Comparison of ENCODE assay signal across 21 cellular contexts in the genomic region with DNA sequence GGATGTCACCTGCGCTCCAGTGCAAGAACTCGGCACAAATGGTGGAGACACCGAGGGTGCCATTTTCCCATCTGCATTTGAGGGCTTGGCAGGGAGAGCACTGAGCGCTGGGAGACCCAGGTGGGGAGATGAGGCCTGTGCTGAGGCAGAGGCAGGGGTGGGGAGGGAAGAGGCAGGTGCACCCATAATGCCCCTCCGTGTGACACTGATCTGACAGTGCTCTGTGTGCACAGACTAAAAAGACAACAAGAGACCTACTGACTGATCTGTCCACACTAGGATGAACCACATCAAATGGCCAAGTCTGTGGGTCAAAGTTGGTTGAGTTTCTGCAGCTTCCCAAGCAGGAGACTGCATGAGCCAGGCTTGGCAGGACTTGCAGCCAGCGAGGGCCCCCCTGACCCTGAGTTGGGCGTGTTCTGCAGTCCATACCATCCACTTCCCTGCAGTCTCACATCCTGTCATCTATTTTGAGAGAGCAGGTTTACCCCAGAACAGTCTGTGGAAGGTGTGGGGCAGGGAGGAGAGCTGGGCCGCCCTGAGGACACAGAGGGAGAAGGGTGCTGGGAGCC. TPM values are rescaled to one million over a fixed set of nuclear protein-coding genes. Genes with fewer than 3 reads are reported as not detected.
DNase-seq lines count a peak whose midpoint lies in the region; ATAC-seq, FAIRE-seq and TF ChIP-seq lines count a peak whose summit lies in the region.
"Had no signal": no experiment of that assay in that cellular context is flagged by ENCODE, and none has a peak within 500 bp of the region (broad histone marks: within the 10 kb centered on the region; RNA-seq: fewer than 3 reads in every experiment).

No MANE protein-coding gene starts in this region.

- DNase-seq in mammary epithelial cell (no peak), breast epithelium (ENCODE audit: low spot score in 2 of 2) (no peak), RWPE1 (ENCODE audit: low spot score) (no peak), immature natural killer cell (no peak), upper lobe of right lung (no peak), urothelium cell line (ENCODE audit: low spot score) (no peak)
- DNase-seq: activated naive CD8-positive, alpha-beta T cell treated with anti-CD3 and anti-CD28 coated beads, Interleukin-2, amount 50 U/mL, for 24 hours; activated T-cell treated with anti-CD3 and anti-CD28 coated beads, Interleukin-2, amount 50 U/mL, for 24 hours; NCI-H187; NCI-H446 treated with DMSO at 0.1 percent for 48 hours; stimulated activated CD4-positive, alpha-beta T cell treated with anti-CD3 and anti-CD28 coated beads, Interleukin-12 subunit alpha, Interleukin-12 subunit beta, amount 100 ng/mL, for 4 hours; stimulated activated naive CD8-positive, alpha-beta T cell treated with anti-CD3 and anti-CD28 coated beads, Interleukin-15, amount 100 ng/mL, for 72 hours; uterus had no signal

- H2AFZ ChIP-seq in mammary epithelial cell (ENCODE audit: low read depth, low read length) = no peak overlapping the region

- FAIRE-seq in urothelium cell line (lab: Jason Lieb, UNC) = no peak
- FAIRE-seq: G401.6, H54, HTR-8/SVneo, TTC549 had no signal

- H4K20me1 ChIP-seq in mammary epithelial cell (ENCODE audit: insufficient read depth, low read length) = no peaks in the 10 kb centered on the region

- H3K4me2 ChIP-seq in mammary epithelial cell (ENCODE audit: insufficient read depth, low read depth, low read length) = peak overlapping the region; percentile 12

- H3K27ac Mint-ChIP-seq in immature natural killer cell = peak overlapping the region in 4 of 6 donors; percentile 1 to 50 (median 34)
- H3K27ac Mint-ChIP-seq: activated naive CD8-positive, alpha-beta T cell treated with anti-CD3 and anti-CD28 coated beads, Interleukin-2, amount 50 U/mL, for 24 hours; activated T-cell treated with anti-CD3 and anti-CD28 coated beads, Interleukin-2, amount 50 U/mL, for 24 hours had no signal

- CTCF ChIA-PET in mammary epithelial cell (lab: Charles Lee; ENCODE audit: low non-redundant PET) (no interaction called here), RWPE1 (lab: Yijun Ruan, JAX) (interaction anchor here (0.7 kb wide), 1 partner anchor 716 kb away, joined by 3 read pairs; no protein-coding TSS in a partner anchor)

- H3K4me3 ChIP-seq in mammary epithelial cell (replicated peaks in 1 of 3; ENCODE audit: insufficient read depth in 1 of 3, low read depth in 2 of 3, low read length in 3 of 3) = no peak overlapping the region
- no peak overlapping the region for H3K4me3 ChIP-seq in breast epithelium
- no peak overlapping the region for H3K4me3 ChIP-seq in upper lobe of right lung
- H3K4me3 ChIP-seq: prostate gland, uterus had no signal

- ATAC-seq in upper lobe of right lung (no peak), HG03571 (IDR thresholded peaks at IDR 0.05; ENCODE audit: unreplicated experiment) (no peak), HG02623 (IDR thresholded peaks at IDR 0.05; ENCODE audit: unreplicated experiment) (no peak)
- ATAC-seq: activated naive CD8-positive, alpha-beta T cell treated with anti-CD3 and anti-CD28 coated beads, Interleukin-2, amount 50 U/mL, for 24 hours; left lobe of liver; stimulated activated naive CD8-positive, alpha-beta T cell treated with anti-CD3 and anti-CD28 coated beads, Interleukin-15, amount 100 ng/mL, for 72 hours had no signal

- POLR2A ChIA-PET in RWPE1 (lab: Yijun Ruan, JAX; ENCODE audit: low non-redundant PET) = no interaction called here

- H3K9me3 Mint-ChIP-seq in immature natural killer cell = no peaks in the 10 kb centered on the region
- H3K9me3 Mint-ChIP-seq: activated naive CD8-positive, alpha-beta T cell treated with anti-CD3 and anti-CD28 coated beads, Interleukin-2, amount 50 U/mL, for 24 hours; activated T-cell treated with anti-CD3 and anti-CD28 coated beads, Interleukin-2, amount 50 U/mL, for 24 hours; stimulated activated naive CD8-positive, alpha-beta T cell treated with anti-CD3 and anti-CD28 coated beads, Interleukin-15, amount 100 ng/mL, for 72 hours had no signal

- H3K36me3 Mint-ChIP-seq in immature natural killer cell = peaks cover 0 to 4% (median 0%) of the 10 kb centered on the region in 3 donors

- peaks cover 91% of the 10 kb centered on the region for H3K79me2 ChIP-seq in mammary epithelial cell (ENCODE audit: insufficient read depth, low read length)

- peaks cover 42 to 51% of the 10 kb centered on the region in 2 donors for H3K4me1 Mint-ChIP-seq in immature natural killer cell

- in situ Hi-C loops in mammary epithelial cell (cut with MboI; ENCODE audit: low sequenced_read_pairs in 2 of 2) = no loop called here

- no peak overlapping the region for H3K9ac ChIP-seq in mammary epithelial cell (ENCODE audit: insufficient read depth, low read length)

- H3K27ac ChIP-seq in mammary epithelial cell (ENCODE audit: insufficient read depth, low read depth, low read length) = no peak overlapping the region
- H3K27ac ChIP-seq in breast epithelium = peak overlapping the region in 1 of 2 donors; percentile 48
- peak overlapping the region; percentile 90 for H3K27ac ChIP-seq in RWPE1
- peak overlapping the region; percentile 63 for H3K27ac ChIP-seq in upper lobe of right lung
- H3K27ac ChIP-seq: prostate gland, uterus had no signal

- TF ChIP-seq CTCF in mammary epithelial cell (conservative IDR thresholded peaks at IDR 0.05 in 1 of 2, IDR thresholded peaks at IDR 0.05 in 1 of 2; ENCODE audit: extremely low read depth in 1 of 2, insufficient read depth in 1 of 2, low read depth in 1 of 2, low read length in 2 of 2) = no peak
- TF ChIP-seq CTCF in breast epithelium (IDR thresholded peaks at IDR 0.05) = no peak
- no peak for TF ChIP-seq CTCF in RWPE1 (conservative IDR thresholded peaks at IDR 0.05; ENCODE audit: low read depth)
- no peak for TF ChIP-seq CTCF in upper lobe of right lung (IDR thresholded peaks at IDR 0.05)

- H3K36me3 ChIP-seq in mammary epithelial cell (ENCODE audit: insufficient read depth, low read length) (peaks cover 9% of the 10 kb centered on the region), breast epithelium (no peaks in the 10 kb centered on the region), upper lobe of right lung (peaks cover 26% of the 10 kb centered on the region)
- H3K36me3 ChIP-seq: uterus had no signal

- H3K9me3 ChIP-seq in mammary epithelial cell (replicated peaks; ENCODE audit: insufficient read depth, low read length) = no peaks in the 10 kb centered on the region
- H3K9me3 ChIP-seq in breast epithelium = no peaks in the 10 kb centered on the region
- no peaks in the 10 kb centered on the region for H3K9me3 ChIP-seq in upper lobe of right lung
- H3K9me3 ChIP-seq: prostate gland, uterus had no signal

- BruUV-seq in mammary epithelial cell (replicated peaks; lab: Mats Ljungman, UMichigan) = no TSS peak

- peak overlapping the region in 1 of 5 donors; percentile 36 for H3K4me3 Mint-ChIP-seq in immature natural killer cell
- H3K4me3 Mint-ChIP-seq: activated naive CD8-positive, alpha-beta T cell treated with anti-CD3 and anti-CD28 coated beads, Interleukin-2, amount 50 U/mL, for 24 hours; activated T-cell treated with anti-CD3 and anti-CD28 coated beads, Interleukin-2, amount 50 U/mL, for 24 hours; stimulated activated naive CD8-positive, alpha-beta T cell treated with anti-CD3 and anti-CD28 coated beads, Interleukin-15, amount 100 ng/mL, for 72 hours had no signal

- no peak for TF ChIP-seq POLR2A in breast epithelium (IDR thresholded peaks at IDR 0.05)

- H3K4me1 ChIP-seq in mammary epithelial cell (ENCODE audit: insufficient read depth, low read length) (peaks cover 75% of the 10 kb centered on the region), breast epithelium (peaks cover 13 to 24% of the 10 kb centered on the region in 2 donors), upper lobe of right lung (peaks cover 57% of the 10 kb centered on the region)

- intact Hi-C loops in mammary epithelial cell (cut with micrococcal nuclease) = no loop called here
- intact Hi-C loops in breast epithelium (cut with DNase I; ENCODE audit: low total_unique reads) = no loop called here
- intact Hi-C loops in upper lobe of right lung (cut with DNase I) = no loop called here

- no peaks in the 10 kb centered on the region for H3K27me3 Mint-ChIP-seq in immature natural killer cell (ENCODE audit: low read depth in 3 of 3)
- H3K27me3 Mint-ChIP-seq: activated naive CD8-positive, alpha-beta T cell treated with anti-CD3 and anti-CD28 coated beads, Interleukin-2, amount 50 U/mL, for 24 hours; activated T-cell treated with anti-CD3 and anti-CD28 coated beads, Interleukin-2, amount 50 U/mL, for 24 hours had no signal

- dilution Hi-C loops in mammary epithelial cell (cut with HindIII; ENCODE audit: low sequenced_read_pairs) = no loop called here

- WGBS in mammary epithelial cell (ENCODE audit: low coverage, missing lambda C conversion rate) = 81% methylated on average over 8 of the region's 8 CpGs

- H3K27me3 ChIP-seq in mammary epithelial cell (ENCODE audit: insufficient read depth, low read length) (no peaks in the 10 kb centered on the region), breast epithelium (no peaks in the 10 kb centered on the region), upper lobe of right lung (no peaks in the 10 kb centered on the region)
- H3K27me3 ChIP-seq: uterus had no signal

RNA-seq across cellular contexts. Expression of gene NEK6, which starts 41.9 kb away (rescaled TPM):
- 10 to 100 TPM; 41.3 to 41.7 TPM for total RNA-seq in mammary epithelial cell
- polyA plus RNA-seq in mammary epithelial cell = 50.6 TPM
- polyA minus RNA-seq in mammary epithelial cell = 68.8 TPM
- 10 to 100 TPM; 17.8 to 31.5 (median 22.2) TPM for total RNA-seq in breast epithelium
- polyA plus RNA-seq in immature natural killer cell = 10 to 100 TPM in 2 of 3 donors, 1 to 10 TPM in 1; 8.8 to 18.0 (median 13.8) TPM
- total RNA-seq in upper lobe of right lung = 137 TPM
